ENCODE assay signal across 8 cellular contexts in genomic region chr19:49085020-49085867, GRCh38. TPM values are rescaled to one million over a fixed set of nuclear protein-coding genes. Genes with fewer than 3 reads are reported as not detected.
DNase-seq lines count a peak whose midpoint lies in the region; TF ChIP-seq lines count a peak whose summit lies in the region.

Gene SNRNP70 (plus strand): TSS chr19:49085451. CDS start chr19:49086415, 964 bp downstream.

- H3K79me2 ChIP-seq in H9 (ENCODE audit: insufficient read depth, low read length) = peaks cover 30% of the 10 kb centered on the region
- peaks cover 48% of the 10 kb centered on the region for H3K79me2 ChIP-seq in MM.1S (ENCODE audit: low read length)
- H3K79me2 ChIP-seq in neural cell (replicated peaks; ENCODE audit: insufficient read depth, low read length) = peaks cover 32% of the 10 kb centered on the region

- H3K23me2 ChIP-seq in H9 (ENCODE audit: insufficient read length, low read depth, low read length, poor library complexity, severe bottlenecking) = peaks cover 7% of the 10 kb centered on the region

- TF ChIP-seq POLR2A in stomach (IDR thresholded peaks at IDR 0.05) = peak in 2 of 4 donors; percentile 55 to 60

- H3K79me1 ChIP-seq in H9 (ENCODE audit: insufficient read depth, low read depth, low read length, poor library complexity, severe bottlenecking) = peaks cover 6% of the 10 kb centered on the region

- peaks cover 19% of the 10 kb centered on the region for H3K27me3 Mint-ChIP-seq in H9 (ENCODE audit: low read depth)

- no peak for TF ChIP-seq RAD21 in neural cell (conservative IDR thresholded peaks at IDR 0.05)

- H3K9me2 ChIP-seq in MM.1S (replicated peaks; ENCODE audit: insufficient read depth, low read length) (no peaks in the 10 kb centered on the region), neural cell (ENCODE audit: insufficient read depth, low read length) (no peaks in the 10 kb centered on the region)

- H3K9ac ChIP-seq in H9 (ENCODE audit: extremely low read depth, insufficient read length, low read length) (peak within 1 kb of the TSS; percentile 89), MM.1S (ENCODE audit: low read length) (peak within 1 kb of the TSS; percentile 91), neural cell (ENCODE audit: low read length) (peak within 1 kb of the TSS; percentile 94)

- no peak within 1 kb of the TSS for H3K56ac ChIP-seq in H9 (ENCODE audit: insufficient read length, low read depth, low read length)

- peak within 1 kb of the TSS; percentile 96 for H3K4me3 ChIP-seq in MM.1S (ENCODE audit: low read length)
- H3K4me3 ChIP-seq in neural cell (ENCODE audit: low read length) = peak within 1 kb of the TSS; percentile 86
- H3K4me3 ChIP-seq in stomach = peak within 1 kb of the TSS; percentile 83 to 98 (median 89)

- H3T11ph ChIP-seq in H9 (ENCODE audit: low read length) = no peak within 1 kb of the TSS

- H3K27ac Mint-ChIP-seq in H9 = peak within 1 kb of the TSS; percentile 90 to 99 (median 98)

- H2AK5ac ChIP-seq in H9 (ENCODE audit: insufficient read length, low read length) = no peak within 1 kb of the TSS

- peaks cover 3% of the 10 kb centered on the region in 2 experiments; a peak in 3 of 5 replicates for H3K9me3 Mint-ChIP-seq in H9

- no peak within 1 kb of the TSS for H4K8ac ChIP-seq in H9 (replicated peaks; ENCODE audit: insufficient read length, low read depth, low read length)

- H3K9me3 ChIP-seq in H9 (ENCODE audit: control insufficient read depth, low read depth, low read length) (no peaks in the 10 kb centered on the region), MM.1S (replicated peaks; ENCODE audit: insufficient read depth, low read length) (no peaks in the 10 kb centered on the region), neural cell (ENCODE audit: low read length) (no peaks in the 10 kb centered on the region), stomach (no peaks in the 10 kb centered on the region)

- H3K27ac ChIP-seq in H9 (ENCODE audit: insufficient read length, low read depth, low read length) (no peak within 1 kb of the TSS), MM.1S (ENCODE audit: low read length) (peak within 1 kb of the TSS; percentile 61; the same call in 1 of the 2 replicates), neural cell (ENCODE audit: low read length) (peak within 1 kb of the TSS; percentile 89), stomach (peak within 1 kb of the TSS; percentile 85 to 94 (median 92))

- DNase-seq in ELF-1 (ENCODE audit: low read depth, low spot score) (peak; percentile 100), H9 (peak; percentile 99), MM.1S (peak; percentile 99), SIG-M5 (lab: John Stamatoyannopoulos, UW) (peak; percentile 80), activated gamma-delta T cell (lab: John Stamatoyannopoulos, UW) (peak; percentile 100), fibroblast of the conjunctiva (ENCODE audit: low read depth) (peak; percentile 99), stomach (peak; percentile 100)

- no peak within 1 kb of the TSS for H2BK5ac ChIP-seq in H9 (ENCODE audit: insufficient read length, low read length)

- no CpG with 5 or more reads among the region's 89 CpGs for WGBS in H9 (ENCODE audit: extremely low coverage, insufficient read length, low lambda C conversion rate)
- 0 to 1% (median 0%) methylated on average over 45 to 89 of the region's 89 CpGs for WGBS in stomach, 5 donors

- H3K4me2 ChIP-seq in H9 (ENCODE audit: insufficient read depth, insufficient read length, low read length) = peak within 1 kb of the TSS; percentile 90
- H3K4me2 ChIP-seq in MM.1S (ENCODE audit: low read depth, low read length) = peak within 1 kb of the TSS; percentile 99
- peak within 1 kb of the TSS; percentile 92 for H3K4me2 ChIP-seq in neural cell (ENCODE audit: low read length)

- no peak within 1 kb of the TSS for H2BK120ac ChIP-seq in H9 (ENCODE audit: low read depth, low read length, poor library complexity, severe bottlenecking)

- TF ChIP-seq EP300 in neural cell (conservative IDR thresholded peaks at IDR 0.05; ENCODE audit: poor library complexity, severe bottlenecking) (peak; percentile 44), stomach (IDR thresholded peaks at IDR 0.05) (no peak)

- peaks cover 12 to 20% of the 10 kb centered on the region in 2 experiments for H3K4me1 Mint-ChIP-seq in H9

- no peak within 1 kb of the TSS for H2AFZ ChIP-seq in H9 (ENCODE audit: low read length)
- peak within 1 kb of the TSS; percentile 99 for H2AFZ ChIP-seq in MM.1S (ENCODE audit: low read length)
- H2AFZ ChIP-seq in neural cell (ENCODE audit: low read depth, low read length) = peak within 1 kb of the TSS; percentile 79

- H3K4me3 Mint-ChIP-seq in H9 = peak within 1 kb of the TSS; percentile 95 to 98

- H3K36me3 ChIP-seq in MM.1S (replicated peaks; ENCODE audit: insufficient read depth, low read length) (peaks cover 3% of the 10 kb centered on the region; the same call in 1 of the 2 replicates), neural cell (ENCODE audit: insufficient read depth, low read length) (peaks cover under 1% of the 10 kb centered on the region), stomach (peaks cover 16 to 34% (median 30%) of the 10 kb centered on the region in 4 donors)

- H3F3A ChIP-seq in MM.1S (ENCODE audit: insufficient read depth, low read length) = no peaks in the 10 kb centered on the region
- H3F3A ChIP-seq in neural cell (ENCODE audit: insufficient read depth, low read length, poor library complexity, severe bottlenecking) = no peaks in the 10 kb centered on the region

- H4K91ac ChIP-seq in H9 (ENCODE audit: insufficient read length, low read depth, low read length) = no peak within 1 kb of the TSS

- H3K27me3 ChIP-seq in H9 (ENCODE audit: insufficient read depth, low read length) (no peaks in the 10 kb centered on the region), MM.1S (replicated peaks; ENCODE audit: insufficient read depth, low read length) (no peaks in the 10 kb centered on the region), neural cell (ENCODE audit: insufficient read depth, low read depth, low read length) (no peaks in the 10 kb centered on the region), stomach (no peaks in the 10 kb centered on the region)

- H4K20me1 ChIP-seq in H9 (ENCODE audit: control insufficient read depth, insufficient read depth, insufficient read length) (no peaks in the 10 kb centered on the region), MM.1S (ENCODE audit: insufficient read depth, low read length) (peaks cover 29% of the 10 kb centered on the region), neural cell (ENCODE audit: insufficient read depth) (no peaks in the 10 kb centered on the region)

- H2BK20ac ChIP-seq in H9 (ENCODE audit: low read depth, low read length, poor library complexity, severe bottlenecking) = no peak within 1 kb of the TSS

- peaks cover 29 to 39% (median 35%) of the 10 kb centered on the region in 3 experiments for H3K36me3 Mint-ChIP-seq in H9 (ENCODE audit: insufficient read depth in 1 of 3, low read depth in 3 of 3)

- no peak within 1 kb of the TSS for H2BK15ac ChIP-seq in H9 (ENCODE audit: low read depth, low read length)

- H2BK12ac ChIP-seq in H9 (ENCODE audit: insufficient read length, low read depth, low read length) = no peak within 1 kb of the TSS

- no peak within 1 kb of the TSS for H3K23ac ChIP-seq in H9 (ENCODE audit: insufficient read length, low read depth, low read length)

- intact Hi-C loops in stomach (cut with DNase I; ENCODE audit: low total_unique reads) = no loop called here

- TF ChIP-seq CTCF in H9 (conservative IDR thresholded peaks at IDR 0.05) (no peak), MM.1S (IDR thresholded peaks at IDR 0.05; ENCODE audit: low read length) (no peak), neural cell (IDR thresholded peaks at IDR 0.05; ENCODE audit: poor library complexity, severe bottlenecking) (no peak), stomach (IDR thresholded peaks at IDR 0.05) (no peak)

- H3K18ac ChIP-seq in H9 (ENCODE audit: insufficient read length, low read depth, low read length) = peak within 1 kb of the TSS; percentile 95

- no peak within 1 kb of the TSS for H4K5ac ChIP-seq in H9 (ENCODE audit: insufficient read length, low read depth, low read length)

- H3K14ac ChIP-seq in H9 (ENCODE audit: insufficient read depth, low read length) = peak within 1 kb of the TSS; percentile 97

- H3K4me1 ChIP-seq in H9 (ENCODE audit: insufficient read depth, low read length) (peaks cover 2% of the 10 kb centered on the region; the same call in 1 of the 2 replicates), MM.1S (ENCODE audit: low read length) (peaks cover 12% of the 10 kb centered on the region), stomach (peaks cover 24 to 44% (median 40%) of the 10 kb centered on the region in 4 donors)

- no peak within 1 kb of the TSS; the same call in 1 of the 2 replicates for H3K4ac ChIP-seq in H9 (ENCODE audit: low read depth, low read length)

TF ChIP-seq in neural cell, 6 proteins besides CTCF, POLR2A, EP300 and RAD21 (continues in another document):
- TF ChIP-seq EZH2 (IDR thresholded peaks at IDR 0.05; ENCODE audit: borderline replicate concordance, insufficient read depth, low read length, poor library complexity, severe bottlenecking) (no peak), MXI1 (conservative IDR thresholded peaks at IDR 0.05; ENCODE audit: poor library complexity, severe bottlenecking) (peak; percentile 91), POLR2AphosphoS5 (IDR thresholded peaks at IDR 0.05) (peak; percentile 96)

RNA-seq across cellular contexts. Expression of gene SNRNP70, which starts in this region (rescaled TPM):
- 292 and 295 TPM in 2 replicates for total RNA-seq in H9 (2021)
- polyA plus RNA-seq in neural cell = 721 and 833 TPM in 2 replicates
- 197 and 259 TPM in 2 replicates for polyA minus RNA-seq in neural cell
- 1,000 to 10,000 TPM in 1 of 5 donors, 100 to 1,000 TPM in 4; 163 to 3,365 (median 235) TPM for total RNA-seq in stomach
- 100 to 1,000 TPM; 170 to 258 (median 192) TPM for polyA plus RNA-seq in stomach
